In the genomic region with DNA sequence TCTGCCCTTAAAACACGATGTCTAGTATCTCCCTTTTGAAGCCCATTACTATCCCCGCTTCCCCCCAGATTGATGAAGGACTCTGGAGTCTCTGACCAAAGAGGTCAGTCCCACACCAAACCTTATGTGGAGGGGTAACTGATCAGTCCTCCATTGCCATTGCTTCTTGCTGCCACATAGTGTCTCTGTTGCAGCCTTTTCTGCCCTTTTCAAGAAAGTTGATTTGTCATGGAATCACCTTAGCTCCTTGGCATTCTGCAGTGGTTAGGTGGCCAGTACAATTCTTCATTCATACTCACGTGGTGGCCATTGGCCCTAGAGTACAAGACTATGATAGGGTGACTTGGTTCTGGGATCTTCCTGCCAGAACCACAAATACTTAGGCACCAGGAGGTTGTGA, we compare ENCODE assay signal across 12 cellular contexts. TPM values are rescaled to one million over a fixed set of nuclear protein-coding genes. Genes with fewer than 3 reads are reported as not detected.
DNase-seq lines count a peak whose midpoint lies in the region; ATAC-seq, FAIRE-seq and TF ChIP-seq lines count a peak whose summit lies in the region.
"Had no signal": no experiment of that assay in that cellular context is flagged by ENCODE, and none has a peak within 500 bp of the region (broad histone marks: within the 10 kb centered on the region; RNA-seq: fewer than 3 reads in every experiment).

No MANE protein-coding gene starts in this region.

- DNase-seq in GM06990 (ENCODE audit: extremely low read depth, insufficient read length) (no peak), HT-29 (ENCODE audit: low spot score) (peak; percentile 15), amniotic epithelial cell (ENCODE audit: low read depth) (peak; percentile 5), kidney epithelial cell (ENCODE audit: low read depth) (peak; percentile 4), frontal cortex (ENCODE audit: low spot score in 2 of 2) (no peak), NCI-H526 (lab: John Stamatoyannopoulos, UW) (no peak), lower lobe of right lung (no peak)
- DNase-seq: GF-D8, hypothalamus, stomach had no signal

- TF ChIP-seq CTCF in GM06990 (IDR thresholded peaks at IDR 0.05; ENCODE audit: insufficient read depth, low read length, poor library complexity, severe bottlenecking), result peak; percentile 53
- peak; percentile 33 for TF ChIP-seq CTCF in kidney epithelial cell (IDR thresholded peaks at IDR 0.05; ENCODE audit: insufficient read depth, low read length, poor library complexity, severe bottlenecking)
- TF ChIP-seq CTCF in lower lobe of right lung (IDR thresholded peaks at IDR 0.05), result no peak

- FAIRE-seq in frontal cortex (lab: Jason Lieb, UNC), result no peak

- H3K27ac ChIP-seq in lower lobe of right lung, result no peak overlapping the region
- H3K27ac ChIP-seq: prostate gland, stomach had no signal

- no peaks in the 10 kb centered on the region for H3K9me3 ChIP-seq in lower lobe of right lung
- H3K9me3 ChIP-seq: prostate gland, stomach had no signal

- H3K36me3 ChIP-seq in GM06990 (ENCODE audit: control insufficient read depth, insufficient read depth, low read length), result no peaks in the 10 kb centered on the region
- H3K36me3 ChIP-seq in kidney epithelial cell (ENCODE audit: control insufficient read depth, insufficient read depth, low read length), result no peaks in the 10 kb centered on the region
- H3K36me3 ChIP-seq in lower lobe of right lung, result no peaks in the 10 kb centered on the region
- H3K36me3 ChIP-seq: prostate gland, stomach had no signal

- intact Hi-C loops in lower lobe of right lung (cut with DNase I), result no loop called here

- no peaks in the 10 kb centered on the region for H3K4me1 ChIP-seq in lower lobe of right lung
- H3K4me1 ChIP-seq: prostate gland, stomach had no signal

- H3K27me3 ChIP-seq in GM06990 (replicated peaks; ENCODE audit: control insufficient read depth, insufficient read depth, low read length) (no peaks in the 10 kb centered on the region), kidney epithelial cell (ENCODE audit: control insufficient read depth, insufficient read depth, low read length) (no peaks in the 10 kb centered on the region), lower lobe of right lung (ENCODE audit: low read depth) (no peaks in the 10 kb centered on the region)
- H3K27me3 ChIP-seq: stomach had no signal

- no peak overlapping the region for H3K4me3 ChIP-seq in GM06990 (replicated peaks; ENCODE audit: low read depth, low read length)
- no peak overlapping the region for H3K4me3 ChIP-seq in kidney epithelial cell (ENCODE audit: low read depth, low read length)
- H3K4me3 ChIP-seq in lower lobe of right lung, result no peak overlapping the region
- H3K4me3 ChIP-seq: prostate gland, stomach had no signal

- ATAC-seq in GM19351 (IDR thresholded peaks at IDR 0.05; ENCODE audit: unreplicated experiment), result no peak
- no peak for ATAC-seq in lower lobe of right lung

RNA-seq across cellular contexts. Expression of a gene that starts 8.4 kb away (rescaled TPM):
- not detected in 2 replicates for total RNA-seq in HT-29 (2014; rRNA removed; shearing (Covaris generic))
- total RNA-seq in kidney epithelial cell (not detected in 2 replicates), frontal cortex (13.0 TPM), lower lobe of right lung (0.32 TPM)

Comparison
In these comparisons a context has a peak if more than half of its experiments do, and no peak if none do; other contexts are left out.
1. DNase-seq: peak in HT-29 (single experiment), amniotic epithelial cell (single experiment) and kidney epithelial cell (single experiment); none in GM06990 (single experiment), frontal cortex (0 of 2), NCI-H526 (0 of 2) and lower lobe of right lung (single experiment).
2. RNA of a gene that starts 8.4 kb away (total RNA-seq): 13.0 TPM in frontal cortex (single experiment); 0.32 TPM in lower lobe of right lung (single experiment), not detected in HT-29 and not detected in kidney epithelial cell; every median in the first group is over 10 times any median in the second.